In the genomic region with DNA sequence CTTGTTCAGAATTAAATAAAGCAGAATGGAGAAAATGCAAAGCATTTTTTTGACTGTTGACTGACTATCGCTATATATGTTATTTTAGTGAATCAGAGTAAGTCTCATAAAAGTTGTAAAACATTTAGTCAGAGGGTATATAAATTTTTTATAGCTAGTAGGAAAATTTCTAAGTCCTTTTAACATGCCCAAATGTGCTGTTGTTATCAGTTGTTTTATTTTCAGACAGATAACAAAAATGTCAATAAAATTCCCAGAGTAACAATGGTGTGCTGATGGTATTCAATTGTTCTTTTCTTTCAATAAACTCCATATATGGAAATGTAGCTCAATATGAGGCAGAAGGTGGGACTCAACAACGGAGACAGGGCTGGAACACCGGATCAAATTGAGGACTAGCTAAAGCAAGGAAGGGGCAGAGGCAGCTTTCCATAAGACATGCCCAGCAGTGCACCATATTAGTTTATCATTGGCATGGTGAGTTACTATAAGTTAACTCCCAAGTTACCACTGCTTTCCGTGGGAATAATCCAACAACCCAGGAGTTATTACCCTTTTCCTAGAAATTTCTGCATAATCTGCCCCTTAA, we compare ENCODE assay signal across 1 cellular context.
TF ChIP-seq lines count a peak whose summit lies in the region.

No MANE protein-coding gene starts in this region.

TF ChIP-seq in A549, 52 proteins besides CTCF, POLR2A, EP300 and RAD21:
- TF ChIP-seq NR3C1 (IDR thresholded peaks at IDR 0.05) (no peak), GATA3 (IDR thresholded peaks at IDR 0.05; ENCODE audit: borderline replicate concordance) (peak; percentile 30; the same call in 1 of the 2 replicates)
